1 cellular context compared by ENCODE assay signal in the genomic region with DNA sequence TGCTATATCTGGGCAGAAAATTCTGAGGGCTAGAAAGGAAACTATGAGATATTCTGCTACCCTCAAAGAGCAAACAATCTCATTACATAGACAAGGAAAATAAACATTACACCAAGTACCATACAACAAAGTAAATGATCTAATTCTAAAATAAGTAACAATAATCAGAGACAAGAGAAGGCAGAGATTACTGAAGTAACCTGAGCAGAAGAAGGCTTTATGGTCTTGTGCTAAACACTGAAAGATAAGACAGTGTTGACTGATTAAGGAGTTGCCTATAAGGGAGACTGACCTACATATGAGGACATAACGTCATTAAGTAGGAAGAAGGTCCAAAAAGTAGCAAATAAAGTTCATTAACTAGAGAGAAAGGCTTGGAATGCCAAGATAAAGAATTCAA.
TF ChIP-seq lines count a peak whose summit lies in the region.

No MANE protein-coding gene starts in this region.

TF ChIP-seq in IMR-90, 13 proteins besides CTCF, POLR2A, EP300 and RAD21:
- TF ChIP-seq MAZ (IDR thresholded peaks at IDR 0.05; ENCODE audit: borderline replicate concordance, low read depth, low read length) (no peak), NFE2L2 (IDR thresholded peaks at IDR 0.05; ENCODE audit: low read depth, low read length) (no peak), MXI1 (IDR thresholded peaks at IDR 0.05; ENCODE audit: borderline replicate concordance, low read depth, low read length) (no peak), RCOR1 (IDR thresholded peaks at IDR 0.05; ENCODE audit: insufficient replicate concordance, low read length) (no peak), BHLHE40 (IDR thresholded peaks at IDR 0.05; ENCODE audit: low read depth, low read length) (no peak), SMC3 (IDR thresholded peaks at IDR 0.05; ENCODE audit: low read depth, low read length) (no peak), CHD1 (IDR thresholded peaks at IDR 0.05; ENCODE audit: low read depth, low read length) (no peak), MAFK (IDR thresholded peaks at IDR 0.05; ENCODE audit: low read depth, low read length) (no peak), CEBPB (IDR thresholded peaks at IDR 0.05; ENCODE audit: low read depth, low read length) (no peak), FOS (IDR thresholded peaks at IDR 0.05; ENCODE audit: low read depth, low read length) (no peak), RFX5 (IDR thresholded peaks at IDR 0.05; ENCODE audit: low read depth, low read length) (no peak)
- TF ChIP-seq, protein P1, sequence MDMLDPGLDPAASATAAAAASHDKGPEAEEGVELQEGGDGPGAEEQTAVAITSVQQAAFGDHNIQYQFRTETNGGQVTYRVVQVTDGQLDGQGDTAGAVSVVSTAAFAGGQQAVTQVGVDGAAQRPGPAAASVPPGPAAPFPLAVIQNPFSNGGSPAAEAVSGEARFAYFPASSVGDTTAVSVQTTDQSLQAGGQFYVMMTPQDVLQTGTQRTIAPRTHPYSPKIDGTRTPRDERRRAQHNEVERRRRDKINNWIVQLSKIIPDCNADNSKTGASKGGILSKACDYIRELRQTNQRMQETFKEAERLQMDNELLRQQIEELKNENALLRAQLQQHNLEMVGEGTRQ (IDR thresholded peaks at IDR 0.05; ENCODE audit: low read depth, low read length): no peak
- TF ChIP-seq, protein P2, sequence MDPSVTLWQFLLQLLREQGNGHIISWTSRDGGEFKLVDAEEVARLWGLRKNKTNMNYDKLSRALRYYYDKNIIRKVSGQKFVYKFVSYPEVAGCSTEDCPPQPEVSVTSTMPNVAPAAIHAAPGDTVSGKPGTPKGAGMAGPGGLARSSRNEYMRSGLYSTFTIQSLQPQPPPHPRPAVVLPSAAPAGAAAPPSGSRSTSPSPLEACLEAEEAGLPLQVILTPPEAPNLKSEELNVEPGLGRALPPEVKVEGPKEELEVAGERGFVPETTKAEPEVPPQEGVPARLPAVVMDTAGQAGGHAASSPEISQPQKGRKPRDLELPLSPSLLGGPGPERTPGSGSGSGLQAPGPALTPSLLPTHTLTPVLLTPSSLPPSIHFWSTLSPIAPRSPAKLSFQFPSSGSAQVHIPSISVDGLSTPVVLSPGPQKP (IDR thresholded peaks at IDR 0.05; ENCODE audit: borderline replicate concordance, low read depth, low read length): no peak
